Comparison of ENCODE assay signal across 8 cellular contexts in the genomic region with DNA sequence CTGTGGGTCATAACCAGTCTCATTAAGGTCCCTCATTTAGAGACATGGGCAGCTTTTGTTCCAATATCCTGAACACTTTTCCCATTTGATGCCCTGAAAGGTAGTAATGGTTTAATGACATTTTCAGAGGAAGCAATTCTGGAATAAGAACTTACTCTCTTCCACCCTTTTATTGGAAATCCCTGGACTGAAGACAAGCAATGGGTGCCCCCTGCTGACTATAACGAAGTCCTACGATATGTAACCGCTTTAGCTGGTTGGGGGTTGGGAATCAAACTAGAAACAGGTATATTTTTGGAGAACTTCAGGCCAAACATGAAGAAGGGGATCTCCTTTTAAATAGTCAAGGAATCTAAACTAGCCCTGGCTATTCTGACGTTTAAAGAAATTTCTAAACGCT. TPM values are rescaled to one million over a fixed set of nuclear protein-coding genes. Genes with fewer than 3 reads are reported as not detected.
DNase-seq lines count a peak whose midpoint lies in the region; ATAC-seq and TF ChIP-seq lines count a peak whose summit lies in the region.

No MANE protein-coding gene starts in this region.

- H3K9me2 ChIP-seq in neural cell (ENCODE audit: insufficient read depth, low read length) = no peaks in the 10 kb centered on the region

- no peak overlapping the region for H3K4me2 ChIP-seq in neural cell (ENCODE audit: low read length)

- no peak overlapping the region for H2AFZ ChIP-seq in neural cell (ENCODE audit: low read depth, low read length)

- H3K79me2 ChIP-seq in neural cell (replicated peaks; ENCODE audit: insufficient read depth, low read length) = peaks cover 7% of the 10 kb centered on the region

- H3K9ac ChIP-seq in neural cell (ENCODE audit: low read length) = no peak overlapping the region

- no peak overlapping the region for H3K27ac ChIP-seq in neural cell (ENCODE audit: low read length)

- no peak for TF ChIP-seq EP300 in neural cell (conservative IDR thresholded peaks at IDR 0.05; ENCODE audit: poor library complexity, severe bottlenecking)

- ATAC-seq in HG03097 (IDR thresholded peaks at IDR 0.05; ENCODE audit: low FRiP score, unreplicated experiment) = no peak

- H3K9me3 ChIP-seq in neural cell (ENCODE audit: low read length) = no peaks in the 10 kb centered on the region

- H4K20me1 ChIP-seq in neural cell (ENCODE audit: insufficient read depth) = no peaks in the 10 kb centered on the region

- DNase-seq in AG04449 (ENCODE audit: low read depth, low spot score) (no peak), GM10266 (ENCODE audit: extremely low spot score) (no peak), NCI-H526 treated with DMSO at 0.1 percent for 48 hours (lab: John Stamatoyannopoulos, UW) (peak; percentile 19), epithelial cell of esophagus (ENCODE audit: low read depth) (peak; percentile 50), occipital lobe (lab: John Stamatoyannopoulos, UW) (no peak)
- no peak for DNase-seq in activated naive CD4-positive, alpha-beta T cell treated with Interleukin-2 at 50 U/mL for 16 hours

- POLR2A ChIA-PET in AG04449 (lab: Yijun Ruan, JAX) = no interaction called here

- CTCF ChIA-PET in AG04449 (lab: Yijun Ruan, JAX) = interaction anchor here (0.7 to 5.6 kb wide), 20 partner anchors 8 to 143 kb away, joined by 4 to 106 read pairs (median 6); a partner anchor contains a TSS

- peak; percentile 74 for TF ChIP-seq RAD21 in neural cell (conservative IDR thresholded peaks at IDR 0.05)

- TF ChIP-seq CTCF in AG04449 (IDR thresholded peaks at IDR 0.05; ENCODE audit: insufficient read depth, low read length, missing control alignments) (peak; percentile 54), GM10266 (IDR thresholded peaks at IDR 0.05; ENCODE audit: control insufficient read depth, insufficient read depth, low read depth, missing control alignments) (peak; percentile 33), epithelial cell of esophagus (IDR thresholded peaks at IDR 0.05; ENCODE audit: insufficient read depth, low read depth, low read length, missing control alignments) (peak; percentile 56), neural cell (IDR thresholded peaks at IDR 0.05; ENCODE audit: poor library complexity, severe bottlenecking) (peak; percentile 74)

- peaks cover 6% of the 10 kb centered on the region for H3K36me3 ChIP-seq in neural cell (ENCODE audit: insufficient read depth, low read length)

- no peaks in the 10 kb centered on the region for H3F3A ChIP-seq in neural cell (ENCODE audit: insufficient read depth, low read length, poor library complexity, severe bottlenecking)

- H3K27me3 ChIP-seq in neural cell (ENCODE audit: insufficient read depth, low read depth, low read length) = no peaks in the 10 kb centered on the region

- H3K4me3 ChIP-seq in AG04449 (ENCODE audit: low read depth, low read length) (no peak overlapping the region), epithelial cell of esophagus (ENCODE audit: low read length) (no peak overlapping the region), neural cell (ENCODE audit: low read length) (no peak overlapping the region)

TF ChIP-seq in neural cell, 6 proteins besides CTCF, POLR2A, EP300 and RAD21:
- TF ChIP-seq TAF1 (IDR thresholded peaks at IDR 0.05; ENCODE audit: low read depth) (no peak), SMC3 (conservative IDR thresholded peaks at IDR 0.05; ENCODE audit: poor library complexity) (peak; percentile 83)

RNA-seq across cellular contexts. Expression of a gene that starts 20.5 kb away (rescaled TPM):
- 245 and 332 TPM in 2 replicates for polyA plus RNA-seq in neural cell
- 107 and 115 TPM in 2 replicates for polyA minus RNA-seq in neural cell
- 84.7 TPM for total RNA-seq in occipital lobe

RNA-seq across cellular contexts. Expression of a gene that starts 20.8 kb away (rescaled TPM):
- 6.1 and 11.5 TPM in 2 replicates for polyA plus RNA-seq in neural cell
- polyA minus RNA-seq in neural cell = 8.0 and 9.0 TPM in 2 replicates
- 6.2 TPM for total RNA-seq in occipital lobe

RNA-seq across cellular contexts. Expression of a gene that starts 32.3 kb away (rescaled TPM):
- 45.0 and 46.4 TPM in 2 replicates for polyA plus RNA-seq in neural cell
- 59.7 and 64.8 TPM in 2 replicates for polyA minus RNA-seq in neural cell
- 36.3 TPM for total RNA-seq in occipital lobe

RNA-seq across cellular contexts. Expression of a gene that starts 45.7 kb away (rescaled TPM):
- polyA plus RNA-seq in neural cell = not detected in 2 replicates
- not detected in 2 replicates for polyA minus RNA-seq in neural cell
- total RNA-seq in occipital lobe = not detected

RNA-seq across cellular contexts. Expression of a gene that starts 54.1 kb away (rescaled TPM):
- polyA plus RNA-seq in neural cell = 14.7 and 16.0 TPM in 2 replicates
- 27.0 and 31.7 TPM in 2 replicates for polyA minus RNA-seq in neural cell
- total RNA-seq in occipital lobe = 6.6 TPM

Comparison
In these comparisons a context has a peak if more than half of its experiments do, and no peak if none do; other contexts are left out.
1. DNase-seq: peak in NCI-H526 treated with DMSO at 0.1 percent for 48 hours (single experiment) and epithelial cell of esophagus (single experiment); none in AG04449 (single experiment), GM10266 (single experiment), occipital lobe (single experiment) and activated naive CD4-positive, alpha-beta T cell treated with Interleukin-2 at 50 U/mL for 16 hours (single experiment).
2. Peak in every context shown above with its lines, with median percentiles within 50 percentile points of each other: CTCF ChIP-seq.